In the genomic region with DNA sequence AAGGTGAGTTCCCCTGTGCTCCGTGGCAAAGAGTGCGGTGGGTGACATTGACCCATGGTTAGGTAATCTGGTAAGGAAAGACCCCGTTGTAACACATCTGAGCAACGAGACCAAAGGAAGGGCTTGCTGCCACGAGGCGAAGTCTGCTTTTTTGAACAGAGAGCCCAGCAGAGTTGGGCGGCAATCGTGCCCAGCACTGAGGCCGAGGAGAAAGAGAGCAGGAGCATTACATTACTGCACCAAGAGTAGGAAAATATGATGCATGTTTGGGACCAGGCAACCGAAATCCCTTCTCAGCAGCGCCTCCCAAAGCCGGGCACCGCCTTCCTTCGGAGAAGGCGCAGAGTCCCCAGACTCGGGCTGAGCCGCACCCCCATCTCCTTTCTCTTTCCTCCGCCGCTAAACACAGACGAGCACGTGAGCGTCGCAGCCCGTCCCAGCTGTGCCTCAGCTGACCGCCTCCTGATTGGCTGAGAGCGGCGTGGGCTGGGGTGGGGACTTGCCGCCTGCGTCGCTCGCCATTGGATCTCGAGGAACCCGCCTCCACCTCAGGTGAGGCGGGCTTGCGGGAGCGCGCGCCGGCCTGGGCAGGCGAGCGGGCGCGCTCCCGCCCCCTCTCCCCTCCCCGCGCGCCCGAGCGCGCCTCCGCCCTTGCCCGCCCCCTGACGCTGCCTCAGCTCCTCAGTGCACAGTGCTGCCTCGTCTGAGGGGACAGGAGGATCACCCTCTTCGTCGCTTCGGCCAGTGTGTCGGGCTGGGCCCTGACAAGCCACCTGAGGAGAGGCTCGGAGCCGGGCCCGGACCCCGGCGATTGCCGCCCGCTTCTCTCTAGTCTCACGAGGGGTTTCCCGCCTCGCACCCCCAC, we compare ENCODE assay signal across 8 cellular contexts.
DNase-seq lines count a peak whose midpoint lies in the region; ATAC-seq, FAIRE-seq and TF ChIP-seq lines count a peak whose summit lies in the region.

A gene (plus strand): TSS at position 684 of the 865 bp plus-strand sequence. CDS start 292 bp downstream, outside the sequence.

- DNase-seq in AG10803 (ENCODE audit: low read depth), result peak; percentile 100
- peak; percentile 94 for DNase-seq in NCI-H446 treated with DMSO at 0.1 percent for 48 hours (lab: John Stamatoyannopoulos, UW)
- DNase-seq in activated CD4-positive, CD25-positive, alpha-beta regulatory T cell treated with anti-CD3 and anti-CD28 coated beads, Interleukin-2, amount 50 U/mL, for 72 hours, result peak; percentile 92
- peak; percentile 84 to 92 for DNase-seq in cerebellar nuclear complex (lab: John Stamatoyannopoulos, UW)
- peak; percentile 93 for DNase-seq in stimulated activated CD4-positive, alpha-beta T cell treated with anti-CD3 and anti-CD28 coated beads, Interleukin-12 subunit alpha, Interleukin-12 subunit beta, amount 100 ng/mL, for 4 hours

- peak; percentile 39 for TF ChIP-seq CTCF in AG10803 (conservative IDR thresholded peaks at IDR 0.05; ENCODE audit: low read length)

- peak; percentile 55 for FAIRE-seq in islet of Langerhans (lab: Jason Lieb, UNC)

- peak within 1 kb of the TSS; percentile 90 for H3K4me3 ChIP-seq in AG10803 (ENCODE audit: low read length)

- peak; percentile 95 for ATAC-seq in GM19035 (IDR thresholded peaks at IDR 0.05; ENCODE audit: unreplicated experiment)
- ATAC-seq in HG03354 (IDR thresholded peaks at IDR 0.05; ENCODE audit: poor library complexity, severe bottlenecking, unreplicated experiment), result peak; percentile 96

Comparison
In these comparisons a context has a peak if more than half of its experiments do, and no peak if none do; other contexts are left out.
1. Peak in every context shown above with its lines: DNase-seq, ATAC-seq and H3K4me3 ChIP-seq.